6 cellular contexts compared by ENCODE assay signal in genomic region chr1:236948996-236949395, GRCh38. TPM values are rescaled to one million over a fixed set of nuclear protein-coding genes. Genes with fewer than 3 reads are reported as not detected.
"Had no signal": no experiment of that assay in that cellular context is flagged by ENCODE, and none has a peak within 500 bp of the region (broad histone marks: within the 10 kb centered on the region; RNA-seq: fewer than 3 reads in every experiment).

No MANE protein-coding gene starts in this region.

- DNase-seq: GM23248, H9, HCEC 1CT, KBM-7 had no signal

RNA-seq across cellular contexts. Expression of gene MT1HL1, which starts 55.2 kb away (rescaled TPM):
- total RNA-seq: GM23248, H1, H9, HT-29 had no signal
